ENCODE assay signal across 1 cellular context in the genomic region with DNA sequence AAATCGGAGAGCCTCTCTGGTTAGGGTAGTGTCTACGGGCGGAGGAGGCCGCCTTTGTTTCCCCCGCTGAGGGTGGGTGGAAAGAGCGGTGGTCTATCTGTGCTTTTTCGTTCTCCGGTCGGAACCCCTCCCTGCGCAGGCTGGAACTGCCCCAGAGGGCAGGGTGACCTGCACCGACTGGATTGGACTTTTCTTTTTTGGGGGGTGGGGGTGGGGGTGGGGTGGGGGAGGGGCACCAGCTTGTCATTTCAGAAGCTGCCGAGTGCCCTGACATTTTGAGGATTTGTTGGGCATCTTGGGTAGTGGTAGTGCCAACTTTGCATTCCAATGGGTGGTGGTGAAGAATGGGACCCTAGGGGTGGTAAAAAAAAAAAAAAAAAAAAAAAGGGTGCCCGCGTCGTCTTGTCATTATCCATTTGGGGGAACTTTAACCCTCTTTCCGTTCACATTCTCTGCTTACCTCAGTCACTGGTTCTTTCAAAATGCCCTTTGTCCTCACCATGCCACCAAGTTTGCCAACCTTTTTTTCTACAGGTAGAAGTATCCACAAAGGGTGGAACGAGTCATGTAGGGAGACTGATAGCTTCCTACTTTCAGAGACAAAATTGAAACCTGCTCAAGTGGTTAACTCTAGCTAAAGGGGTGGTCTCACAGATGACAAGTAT.
TF ChIP-seq lines count a peak whose summit lies in the region.

No MANE protein-coding gene starts in this region.

TF ChIP-seq in Ishikawa, 13 proteins besides CTCF, POLR2A, EP300 and RAD21 (continued from another document):
- TF ChIP-seq, protein P1, sequence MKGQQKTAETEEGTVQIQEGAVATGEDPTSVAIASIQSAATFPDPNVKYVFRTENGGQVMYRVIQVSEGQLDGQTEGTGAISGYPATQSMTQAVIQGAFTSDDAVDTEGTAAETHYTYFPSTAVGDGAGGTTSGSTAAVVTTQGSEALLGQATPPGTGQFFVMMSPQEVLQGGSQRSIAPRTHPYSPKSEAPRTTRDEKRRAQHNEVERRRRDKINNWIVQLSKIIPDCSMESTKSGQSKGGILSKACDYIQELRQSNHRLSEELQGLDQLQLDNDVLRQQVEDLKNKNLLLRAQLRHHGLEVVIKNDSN (IDR thresholded peaks at IDR 0.05): no peak
- TF ChIP-seq, protein P2, sequence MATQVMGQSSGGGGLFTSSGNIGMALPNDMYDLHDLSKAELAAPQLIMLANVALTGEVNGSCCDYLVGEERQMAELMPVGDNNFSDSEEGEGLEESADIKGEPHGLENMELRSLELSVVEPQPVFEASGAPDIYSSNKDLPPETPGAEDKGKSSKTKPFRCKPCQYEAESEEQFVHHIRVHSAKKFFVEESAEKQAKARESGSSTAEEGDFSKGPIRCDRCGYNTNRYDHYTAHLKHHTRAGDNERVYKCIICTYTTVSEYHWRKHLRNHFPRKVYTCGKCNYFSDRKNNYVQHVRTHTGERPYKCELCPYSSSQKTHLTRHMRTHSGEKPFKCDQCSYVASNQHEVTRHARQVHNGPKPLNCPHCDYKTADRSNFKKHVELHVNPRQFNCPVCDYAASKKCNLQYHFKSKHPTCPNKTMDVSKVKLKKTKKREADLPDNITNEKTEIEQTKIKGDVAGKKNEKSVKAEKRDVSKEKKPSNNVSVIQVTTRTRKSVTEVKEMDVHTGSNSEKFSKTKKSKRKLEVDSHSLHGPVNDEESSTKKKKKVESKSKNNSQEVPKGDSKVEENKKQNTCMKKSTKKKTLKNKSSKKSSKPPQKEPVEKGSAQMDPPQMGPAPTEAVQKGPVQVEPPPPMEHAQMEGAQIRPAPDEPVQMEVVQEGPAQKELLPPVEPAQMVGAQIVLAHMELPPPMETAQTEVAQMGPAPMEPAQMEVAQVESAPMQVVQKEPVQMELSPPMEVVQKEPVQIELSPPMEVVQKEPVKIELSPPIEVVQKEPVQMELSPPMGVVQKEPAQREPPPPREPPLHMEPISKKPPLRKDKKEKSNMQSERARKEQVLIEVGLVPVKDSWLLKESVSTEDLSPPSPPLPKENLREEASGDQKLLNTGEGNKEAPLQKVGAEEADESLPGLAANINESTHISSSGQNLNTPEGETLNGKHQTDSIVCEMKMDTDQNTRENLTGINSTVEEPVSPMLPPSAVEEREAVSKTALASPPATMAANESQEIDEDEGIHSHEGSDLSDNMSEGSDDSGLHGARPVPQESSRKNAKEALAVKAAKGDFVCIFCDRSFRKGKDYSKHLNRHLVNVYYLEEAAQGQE (IDR thresholded peaks at IDR 0.05; ENCODE audit: low read depth): no peak
